8 cellular contexts compared by ENCODE assay signal in genomic region chr13:101529419-101529818, GRCh38.
DNase-seq lines count a peak whose midpoint lies in the region; ATAC-seq and TF ChIP-seq lines count a peak whose summit lies in the region.
"Had no signal": no experiment of that assay in that cellular context is flagged by ENCODE, and none has a peak within 500 bp of the region (broad histone marks: within the 10 kb centered on the region; RNA-seq: fewer than 3 reads in every experiment).

No MANE protein-coding gene starts in this region.

- H3K27ac Mint-ChIP-seq in osteocyte (ENCODE audit: unreplicated experiment) (peak overlapping the region; percentile 79), nephron progenitor cell (no peak overlapping the region)

- no peaks in the 10 kb centered on the region for H3K9me3 Mint-ChIP-seq in osteocyte (ENCODE audit: unreplicated experiment)
- no peaks in the 10 kb centered on the region for H3K9me3 Mint-ChIP-seq in nephron progenitor cell

- peaks cover 34% of the 10 kb centered on the region for H3K36me3 Mint-ChIP-seq in osteocyte (ENCODE audit: unreplicated experiment)
- no peaks in the 10 kb centered on the region for H3K36me3 Mint-ChIP-seq in nephron progenitor cell (ENCODE audit: low read depth)

- ATAC-seq in GM19023 (IDR thresholded peaks at IDR 0.05; ENCODE audit: unreplicated experiment) (peak; percentile 66), HG02884 (IDR thresholded peaks at IDR 0.05; ENCODE audit: unreplicated experiment) (peak; percentile 60), HG03280 (IDR thresholded peaks at IDR 0.05; ENCODE audit: unreplicated experiment) (no peak)

- H3K27me3 Mint-ChIP-seq in osteocyte (ENCODE audit: unreplicated experiment) (no peaks in the 10 kb centered on the region), nephron progenitor cell (ENCODE audit: low read depth, poor library complexity) (no peaks in the 10 kb centered on the region)

- DNase-seq in astrocyte of the hippocampus (ENCODE audit: low read depth, low spot score) (peak; percentile 89), osteocyte (ENCODE audit: extremely low spot score, unreplicated experiment) (no peak), nephron progenitor cell (no peak)
- no peak for DNase-seq in effector CD8-positive, alpha-beta T cell (lab: John Stamatoyannopoulos, UW)
- DNase-seq: activated CD4-positive, alpha-beta T cell treated with anti-CD3 and anti-CD28 coated beads, Interleukin-2, amount 50 U/mL, for 1 hour had no signal

- TF ChIP-seq CTCF in osteocyte (IDR thresholded peaks at IDR 0.05) (no peak), nephron progenitor cell (IDR thresholded peaks at IDR 0.05) (no peak)

- H3K4me3 Mint-ChIP-seq in osteocyte (ENCODE audit: unreplicated experiment) (peak overlapping the region; percentile 20), nephron progenitor cell (no peak overlapping the region)

- H3K4me1 Mint-ChIP-seq in osteocyte (ENCODE audit: unreplicated experiment): peaks cover 70% of the 10 kb centered on the region
- no peaks in the 10 kb centered on the region for H3K4me1 Mint-ChIP-seq in nephron progenitor cell
